In the genomic region with DNA sequence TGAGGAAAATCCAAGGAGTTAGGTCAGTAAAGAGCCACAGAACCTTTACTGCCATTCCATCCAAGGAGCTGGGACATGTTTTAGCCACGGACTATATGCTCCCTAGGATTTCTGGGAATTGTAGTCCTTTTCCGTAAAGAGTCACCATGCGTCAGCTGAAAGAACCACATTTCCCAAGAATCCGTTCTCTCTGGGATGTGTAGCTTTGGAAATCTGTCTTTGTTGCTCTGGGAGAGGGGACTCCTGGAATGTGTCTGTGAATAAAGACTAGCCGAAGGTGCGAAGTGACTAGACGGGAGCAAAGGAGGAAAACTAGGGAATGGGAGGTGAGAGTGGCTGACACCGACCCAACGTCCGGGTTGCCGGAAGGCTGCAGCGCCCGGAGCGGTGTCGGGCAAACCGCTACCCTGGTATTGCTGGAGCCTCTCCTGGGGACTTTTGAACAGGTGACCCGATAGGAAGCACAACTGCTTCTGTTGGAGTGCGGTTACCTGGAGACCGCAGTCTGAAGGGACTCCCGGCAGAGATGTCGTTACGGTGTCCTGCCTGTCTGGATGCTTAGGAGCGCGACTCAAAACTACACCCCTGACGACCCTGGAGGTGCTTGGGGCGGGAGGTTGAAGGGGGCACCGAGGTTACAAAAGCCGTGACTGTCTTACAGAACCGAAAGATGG, we compare ENCODE assay signal across 8 cellular contexts. TPM values are rescaled to one million over a fixed set of nuclear protein-coding genes. Genes with fewer than 3 reads are reported as not detected.
A peak's percentile ranks its signal among the peaks of the same experiment; 100 is the strongest.
DNase-seq lines count a peak whose midpoint lies in the region; ATAC-seq, FAIRE-seq and TF ChIP-seq lines count a peak whose summit lies in the region.

A gene with protein sequence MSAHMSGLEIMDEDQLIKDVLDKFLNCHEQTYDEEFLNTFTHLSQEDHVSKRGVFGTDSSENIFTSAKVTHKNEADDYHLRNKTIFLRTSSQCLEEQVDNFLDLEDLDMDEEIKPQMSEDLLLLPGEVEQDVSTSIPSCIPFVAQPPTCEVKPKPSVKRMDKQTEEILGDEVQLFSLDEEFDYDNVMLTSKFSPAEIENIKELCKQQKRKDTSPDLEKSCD (plus strand): TSS at position 187 of the 674 bp plus-strand sequence. CDS start 15,602 bp downstream, outside the sequence.

- H3K36me3 Mint-ChIP-seq in activated naive CD8-positive, alpha-beta T cell treated with anti-CD3 and anti-CD28 coated beads, Interleukin-2, amount 10 ng/mL, durations not matched to agents 7 days and 5 days, result no peaks in the 10 kb centered on the region
- H3K36me3 Mint-ChIP-seq in neural crest cell (ENCODE audit: low read depth), result no peaks in the 10 kb centered on the region

- H3K4me3 Mint-ChIP-seq in activated naive CD8-positive, alpha-beta T cell treated with anti-CD3 and anti-CD28 coated beads, Interleukin-2, amount 10 ng/mL, durations not matched to agents 7 days and 5 days, result peak within 1 kb of the TSS; percentile 84
- H3K4me3 Mint-ChIP-seq in neural crest cell, result peak within 1 kb of the TSS; percentile 93

- peaks cover 6% of the 10 kb centered on the region for H3K4me1 Mint-ChIP-seq in activated naive CD8-positive, alpha-beta T cell treated with anti-CD3 and anti-CD28 coated beads, Interleukin-2, amount 10 ng/mL, durations not matched to agents 7 days and 5 days
- H3K4me1 Mint-ChIP-seq in neural crest cell, result peaks cover 15% of the 10 kb centered on the region

- H3K9me3 Mint-ChIP-seq in activated naive CD8-positive, alpha-beta T cell treated with anti-CD3 and anti-CD28 coated beads, Interleukin-2, amount 10 ng/mL, durations not matched to agents 7 days and 5 days, result no peaks in the 10 kb centered on the region
- peaks cover 5% of the 10 kb centered on the region for H3K9me3 Mint-ChIP-seq in neural crest cell

- peak; percentile 94 for ATAC-seq in GM21447 (IDR thresholded peaks at IDR 0.05; ENCODE audit: unreplicated experiment)
- peak; percentile 58 for ATAC-seq in activated naive CD8-positive, alpha-beta T cell treated with anti-CD3 and anti-CD28 coated beads, Interleukin-2, amount 10 ng/mL, durations not matched to agents 7 days and 5 days (ENCODE audit: low read depth)

- POLR2A ChIA-PET in activated naive CD8-positive, alpha-beta T cell treated with anti-CD3 and anti-CD28 coated beads, Interleukin-2, amount 10 ng/mL, durations not matched to agents 7 days and 5 days (lab: Charles Lee), result interaction anchor here (0.6 kb wide), 1 partner anchor 781 kb away, joined by 3 read pairs; no protein-coding TSS in a partner anchor

- no peak for TF ChIP-seq CTCF in neural crest cell (conservative IDR thresholded peaks at IDR 0.05)

- FAIRE-seq in urothelium cell line (lab: Jason Lieb, UNC), result no peak

- DNase-seq in COLO829 (ENCODE audit: low spot score) (peak; percentile 94), HuH-7 (ENCODE audit: low spot score) (peak; percentile 47), OCI-M2 (lab: John Stamatoyannopoulos, UW; ENCODE audit: unreplicated experiment) (peak; percentile 63), glomerular visceral epithelial cell (ENCODE audit: extremely low spot score) (peak; percentile 85), neural crest cell (ENCODE audit: low read depth, low spot score) (peak; percentile 43), urothelium cell line (ENCODE audit: low spot score) (peak; percentile 85)
- DNase-seq in activated naive CD8-positive, alpha-beta T cell treated with anti-CD3 and anti-CD28 coated beads, Interleukin-2, amount 10 ng/mL, durations not matched to agents 7 days and 5 days, result peak; percentile 39

- H3K27me3 Mint-ChIP-seq in activated naive CD8-positive, alpha-beta T cell treated with anti-CD3 and anti-CD28 coated beads, Interleukin-2, amount 10 ng/mL, durations not matched to agents 7 days and 5 days, result peaks cover 42% of the 10 kb centered on the region
- peaks cover 34% of the 10 kb centered on the region for H3K27me3 Mint-ChIP-seq in neural crest cell (ENCODE audit: low read depth)

- no peak within 1 kb of the TSS for H3K27ac Mint-ChIP-seq in activated naive CD8-positive, alpha-beta T cell treated with anti-CD3 and anti-CD28 coated beads, Interleukin-2, amount 10 ng/mL, durations not matched to agents 7 days and 5 days
- peak within 1 kb of the TSS; percentile 24 for H3K27ac Mint-ChIP-seq in neural crest cell (ENCODE audit: unreplicated experiment)

RNA-seq across cellular contexts. Expression of the gene that starts here (rescaled TPM):
- total RNA-seq in activated naive CD8-positive, alpha-beta T cell treated with anti-CD3 and anti-CD28 coated beads, Interleukin-2, amount 10 ng/mL, durations not matched to agents 7 days and 5 days, result 1 to 10 TPM; 1.6 to 2.5 TPM
- 28.2 and 31.0 TPM in 2 replicates for total RNA-seq in neural crest cell

Comparison
In these comparisons a context has a peak if more than half of its experiments do, and no peak if none do; other contexts are left out.
1. Peak in every context shown above with its lines: DNase-seq and ATAC-seq.
2. DNase-seq: peak in every context shown above with its lines; median percentile 94 in COLO829; 85 in glomerular visceral epithelial cell; 85 in urothelium cell line; 63 in OCI-M2; 47 in HuH-7; 43 in neural crest cell; 39 in activated naive CD8-positive, alpha-beta T cell treated with anti-CD3 and anti-CD28 coated beads, Interleukin-2, amount 10 ng/mL, durations not matched to agents 7 days and 5 days.